ENCODE assay signal across 8 cellular contexts in genomic region chr2:226797989-226798421, GRCh38. TPM values are rescaled to one million over a fixed set of nuclear protein-coding genes. Genes with fewer than 3 reads are reported as not detected.
A peak's percentile ranks its signal among the peaks of the same experiment; 100 is the strongest.
DNase-seq lines count a peak whose midpoint lies in the region; ATAC-seq and TF ChIP-seq lines count a peak whose summit lies in the region.

No MANE protein-coding gene starts in this region.

- H3K27ac ChIP-seq in SK-N-SH (ENCODE audit: low read depth in 2 of 2, low read length in 1 of 2) (no peak overlapping the region), testis (peak overlapping the region; percentile 28 to 82)

- peaks cover 0 to 33% of the 10 kb centered on the region in 2 experiments for H3K36me3 ChIP-seq in SK-N-SH (replicated peaks in 1 of 2; ENCODE audit: control insufficient read depth in 1 of 2, insufficient read depth in 2 of 2, low read length in 1 of 2)
- peaks cover 2% of the 10 kb centered on the region for H3K36me3 ChIP-seq in kidney epithelial cell (ENCODE audit: control insufficient read depth, insufficient read depth, low read length)
- no peaks in the 10 kb centered on the region for H3K36me3 ChIP-seq in testis (ENCODE audit: low read depth, missing control alignments)

- peak overlapping the region; percentile 90 for H3K4me2 ChIP-seq in SK-N-SH

- peak overlapping the region; percentile 91; the same call in 1 of the 2 replicates for H3K9ac ChIP-seq in SK-N-SH

- in situ Hi-C loops in astrocyte of the spinal cord (cut with HindIII; ENCODE audit: low sequenced_read_pairs) = loop anchor here (25.0 kb wide), 1 partner anchor 1136 kb away; no protein-coding TSS in a partner anchor

- peaks cover 10% of the 10 kb centered on the region; the same call in 1 of the 2 replicates for H4K20me1 ChIP-seq in SK-N-SH (ENCODE audit: insufficient read depth)

- TF ChIP-seq CTCF in SK-N-SH (IDR thresholded peaks at IDR 0.05) = no peak
- no peak for TF ChIP-seq CTCF in astrocyte of the spinal cord (IDR thresholded peaks at IDR 0.05; ENCODE audit: low read depth, low read length)
- TF ChIP-seq CTCF in kidney epithelial cell (IDR thresholded peaks at IDR 0.05; ENCODE audit: insufficient read depth, low read length, poor library complexity, severe bottlenecking) = no peak
- TF ChIP-seq CTCF in testis (IDR thresholded peaks at IDR 0.05) = no peak

- H3K4me1 ChIP-seq in SK-N-SH (ENCODE audit: control insufficient read depth in 1 of 2, insufficient read depth in 2 of 2, low read depth in 1 of 2, low read length in 1 of 2) (peaks cover 7 to 21% of the 10 kb centered on the region in 2 experiments), testis (peaks cover 14% of the 10 kb centered on the region)

- CTCF ChIA-PET in SK-N-SH (lab: Yijun Ruan, JAX) = interaction anchor here (0.9 to 3.3 kb wide), 5 partner anchors 8 to 909 kb away, joined by 3 to 22 read pairs (median 3); no protein-coding TSS in a partner anchor

- TF ChIP-seq RAD21 in SK-N-SH (IDR thresholded peaks at IDR 0.05; ENCODE audit: low read length) = no peak

- no peaks in the 10 kb centered on the region for H3K9me3 ChIP-seq in SK-N-SH
- H3K9me3 ChIP-seq in testis = no peaks in the 10 kb centered on the region

- H3K4me3 ChIP-seq in SK-N-SH (ENCODE audit: low read depth in 2 of 2, low read length in 1 of 2) (peak overlapping the region; percentile 79 to 90), astrocyte of the spinal cord (ENCODE audit: low read depth, low read length) (peak overlapping the region; percentile 79), kidney epithelial cell (ENCODE audit: low read depth, low read length) (peak overlapping the region; percentile 66), testis (peak overlapping the region; percentile 71 to 77)

- TF ChIP-seq EP300 in SK-N-SH (IDR thresholded peaks at IDR 0.05; ENCODE audit: borderline replicate concordance in 1 of 2, low read depth in 1 of 2, low read length in 1 of 2) = no peak

- WGBS in SK-N-SH (ENCODE audit: low lambda C conversion rate) = 91% methylated on average over 19 of the region's 23 CpGs
- WGBS in testis, 2 donors = 63 to 65% methylated on average over 4 to 20 of the region's 23 CpGs

- H3F3A ChIP-seq in SK-N-SH (replicated peaks; ENCODE audit: insufficient read depth) = peaks cover 9% of the 10 kb centered on the region

- DNase-seq in SK-N-SH = no peak
- DNase-seq in astrocyte of the spinal cord (ENCODE audit: low read depth, low spot score) = no peak
- no peak for DNase-seq in kidney epithelial cell (ENCODE audit: low read depth)
- no peak for DNase-seq in testis
- no peak for DNase-seq in NCI-H1417 treated with DMSO at 0.1 percent for 48 hours (lab: John Stamatoyannopoulos, UW)

- no peaks in the 10 kb centered on the region for H3K9me2 ChIP-seq in SK-N-SH

- no peak for TF ChIP-seq POLR2A in testis (IDR thresholded peaks at IDR 0.05)

- ATAC-seq in SK-N-SH treated with all-trans-retinoic acid at 6 μM for 48 hours (no peak), HG03442 (IDR thresholded peaks at IDR 0.05; ENCODE audit: unreplicated experiment) (no peak), HG02981 (IDR thresholded peaks at IDR 0.05; ENCODE audit: unreplicated experiment) (no peak)

- intact Hi-C loops in testis (cut with DNase I; ENCODE audit: low total_unique reads) = loop anchor here (10.0 kb wide), 1 partner anchor 73 kb away; no protein-coding TSS in a partner anchor

- no peaks in the 10 kb centered on the region for H3K27me3 ChIP-seq in SK-N-SH (ENCODE audit: insufficient read depth)
- H3K27me3 ChIP-seq in kidney epithelial cell (ENCODE audit: control insufficient read depth, insufficient read depth, low read length) = no peaks in the 10 kb centered on the region
- H3K27me3 ChIP-seq in testis = no peaks in the 10 kb centered on the region

- POLR2A ChIA-PET in SK-N-SH (lab: Yijun Ruan, JAX) = no interaction called here

- no peak overlapping the region for H2AFZ ChIP-seq in SK-N-SH (ENCODE audit: low read depth)

- peaks cover 66% of the 10 kb centered on the region for H3K79me2 ChIP-seq in SK-N-SH (ENCODE audit: insufficient read depth)

TF ChIP-seq in SK-N-SH, 30 proteins besides CTCF, POLR2A, EP300 and RAD21 (continues in another document):
- TF ChIP-seq REST (IDR thresholded peaks at IDR 0.05; ENCODE audit: low read depth, low read length) (no peak), CHD2 (IDR thresholded peaks at IDR 0.05; ENCODE audit: low read length, partially characterized antibody) (no peak), MAX (IDR thresholded peaks at IDR 0.05; ENCODE audit: low read depth) (no peak), RXRA (IDR thresholded peaks at IDR 0.05; ENCODE audit: borderline replicate concordance, low read depth) (no peak), SIN3A (IDR thresholded peaks at IDR 0.05; ENCODE audit: borderline replicate concordance, low read depth, low read length) (no peak), POLR2AphosphoS5 (IDR thresholded peaks at IDR 0.05; ENCODE audit: low read depth, low read length) (no peak)

TF ChIP-seq in SK-N-SH treated with all-trans-retinoic acid at 6 μM for 48 hours, 23 proteins besides CTCF, POLR2A, EP300 and RAD21 (continues in another document):
- TF ChIP-seq GLIS3 (CRISPR knock-in tag; IDR thresholded peaks at IDR 0.05) (no peak), ZNF565 (CRISPR knock-in tag; conservative IDR thresholded peaks at IDR 0.05; ENCODE audit: low read depth) (no peak), TSHZ2 (CRISPR knock-in tag; IDR thresholded peaks at IDR 0.05) (no peak), CSRNP3 (CRISPR knock-in tag; IDR thresholded peaks at IDR 0.05) (no peak), ZFP3 (CRISPR knock-in tag; IDR thresholded peaks at IDR 0.05) (no peak), ZC3H10 (CRISPR knock-in tag; IDR thresholded peaks at IDR 0.05) (no peak), PATZ1 (CRISPR knock-in tag; IDR thresholded peaks at IDR 0.05; ENCODE audit: borderline replicate concordance) (no peak)

RNA-seq across cellular contexts. Expression of gene IRS1, which starts 1.6 kb away (rescaled TPM):
- polyA plus RNA-seq in SK-N-SH (2012; rRNA removed) (15.8 and 16.5 TPM in 2 replicates), testis (ENCODE audit: insufficient read depth, low read depth, low replicate concordance) (3.1 TPM)
- polyA plus RNA-seq in SK-N-SH (2012; cell fraction: cytosol; rRNA removed) = 10.2 and 14.6 TPM in 2 replicates
- polyA plus RNA-seq in SK-N-SH (2012; cell fraction: nucleus; rRNA removed) = 11.7 and 14.7 TPM in 2 replicates
- total RNA-seq in kidney epithelial cell (12.6 and 16.1 TPM in 2 replicates), testis (1 to 10 TPM; 3.1 to 5.9 TPM)

RNA-seq across cellular contexts. Expression of gene RHBDD1, which starts 37.8 kb away (rescaled TPM):
- polyA plus RNA-seq in SK-N-SH (2012; rRNA removed) = 10.3 and 10.8 TPM in 2 replicates
- 10.6 and 11.0 TPM in 2 replicates for polyA plus RNA-seq in SK-N-SH (2012; cell fraction: cytosol; rRNA removed)
- polyA plus RNA-seq in SK-N-SH (2012; cell fraction: nucleus; rRNA removed) = 7.6 and 11.7 TPM in 2 replicates
- total RNA-seq in kidney epithelial cell = 23.7 and 30.1 TPM in 2 replicates
- 10 to 100 TPM; 38.0 to 43.4 TPM for total RNA-seq in testis
- polyA plus RNA-seq in testis (ENCODE audit: insufficient read depth, low read depth, low replicate concordance) = 49.8 TPM

Comparison
In these comparisons a context has a peak if more than half of its experiments do, and no peak if none do; other contexts are left out.
1. H3K27ac ChIP-seq: peak in testis (2 of 2); none in SK-N-SH (0 of 2).
2. Peak in every context shown above with its lines, with median percentiles within 50 percentile points of each other: H3K4me3 ChIP-seq.